Comparison of ENCODE assay signal across 16 cellular contexts in the genomic region with DNA sequence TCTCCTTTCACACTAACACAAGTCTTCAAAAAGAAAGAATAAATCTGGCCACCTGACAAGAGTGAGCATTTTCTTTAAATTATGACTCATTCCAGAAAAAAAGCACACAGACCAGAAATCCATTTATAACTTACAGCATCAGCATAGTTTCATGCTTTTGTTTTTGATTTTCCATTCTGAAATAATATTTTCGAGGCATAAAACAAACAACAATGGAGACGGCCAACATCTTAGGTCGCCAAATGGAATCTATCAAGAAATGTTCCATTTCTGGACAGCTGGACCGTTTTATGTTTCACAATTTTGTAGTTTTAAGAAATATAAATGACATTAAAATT.
DNase-seq lines count a peak whose midpoint lies in the region; ATAC-seq and TF ChIP-seq lines count a peak whose summit lies in the region.
"Had no signal": no experiment of that assay in that cellular context is flagged by ENCODE, and none has a peak within 500 bp of the region (broad histone marks: within the 10 kb centered on the region; RNA-seq: fewer than 3 reads in every experiment).

No MANE protein-coding gene starts in this region.

- H3K4me3 ChIP-seq in cardiac fibroblast (replicated peaks in 1 of 2; ENCODE audit: low read depth in 2 of 2, low read length in 2 of 2) (no peak overlapping the region), subcutaneous abdominal adipose tissue (ENCODE audit: low read depth in 1 of 5, low read length in 5 of 5) (no peak overlapping the region)

- no peaks in the 10 kb centered on the region for H3K9me3 ChIP-seq in subcutaneous abdominal adipose tissue (ENCODE audit: control insufficient read depth in 5 of 5, low read length in 5 of 5)

- ATAC-seq in HG02885 (IDR thresholded peaks at IDR 0.05; ENCODE audit: poor library complexity, unreplicated experiment): no peak
- ATAC-seq: HepG2, left lobe of liver had no signal

- DNase-seq in HFFc6 (peak; percentile 7), cardiac fibroblast (ENCODE audit: low read depth in 2 of 2) (peak; percentile 66), iris pigment epithelial cell (ENCODE audit: low read depth) (peak; percentile 53), HuH-7.5 (ENCODE audit: low spot score) (no peak), DMS 273 (lab: John Stamatoyannopoulos, UW; ENCODE audit: unreplicated experiment) (no peak), DMS114 treated with DMSO at 0.1 percent for 48 hours (lab: John Stamatoyannopoulos, UW; ENCODE audit: unreplicated experiment) (no peak)
- DNase-seq: activated CD4-positive, CD25-positive, alpha-beta regulatory T cell treated with anti-CD3 and anti-CD28 coated beads, Interleukin-2, amount 50 U/mL, for 72 hours; CD4-positive, alpha-beta T cell; central memory CD4-positive, alpha-beta T cell; GOT3; NCI-H1694 treated with DMSO at 0.1 percent for 48 hours; stimulated activated naive CD4-positive, alpha-beta T cell treated with Interleukin-2 at 50 U/mL for 16 hours had no signal

- H3K4me1 Mint-ChIP-seq in HFFc6 (ENCODE audit: low read depth): peaks cover 38% of the 10 kb centered on the region

- H3K27me3 ChIP-seq in subcutaneous abdominal adipose tissue (ENCODE audit: control insufficient read depth in 5 of 5, insufficient read depth in 4 of 5, low read length in 5 of 5): no peaks in the 10 kb centered on the region

- peaks cover 0 to 3% (median 0%) of the 10 kb centered on the region in 5 donors for H3K36me3 ChIP-seq in subcutaneous abdominal adipose tissue (ENCODE audit: control insufficient read depth in 5 of 5, insufficient read depth in 5 of 5, low read length in 5 of 5)

- no peak for TF ChIP-seq CTCF in HFFc6 (IDR thresholded peaks at IDR 0.05)
- TF ChIP-seq CTCF in cardiac fibroblast (IDR thresholded peaks at IDR 0.05; ENCODE audit: low read depth, low read length): no peak

- peaks cover 3 to 25% (median 9%) of the 10 kb centered on the region in 5 donors for H3K4me1 ChIP-seq in subcutaneous abdominal adipose tissue (ENCODE audit: control insufficient read depth in 5 of 5, insufficient read depth in 5 of 5, low read length in 5 of 5)

- H3K27ac ChIP-seq in subcutaneous abdominal adipose tissue (ENCODE audit: low read depth, low read length): peak overlapping the region; percentile 52

- H3K9me3 Mint-ChIP-seq in HFFc6: no peaks in the 10 kb centered on the region
- H3K9me3 Mint-ChIP-seq: CD4-positive, alpha-beta T cell had no signal

- H3K9ac ChIP-seq in subcutaneous abdominal adipose tissue (ENCODE audit: low read length in 5 of 5): no peak overlapping the region

- H3K27me3 Mint-ChIP-seq in HFFc6 (ENCODE audit: insufficient read depth): no peaks in the 10 kb centered on the region
- H3K27me3 Mint-ChIP-seq: CD4-positive, alpha-beta T cell had no signal

- H3K27ac Mint-ChIP-seq in HFFc6: no peak overlapping the region
- H3K27ac Mint-ChIP-seq: CD4-positive, alpha-beta T cell had no signal

- no peak overlapping the region for H3K4me3 Mint-ChIP-seq in HFFc6
- H3K4me3 Mint-ChIP-seq: CD4-positive, alpha-beta T cell had no signal

- H3K36me3 Mint-ChIP-seq in HFFc6 (ENCODE audit: low read depth): peaks cover 20% of the 10 kb centered on the region

Comparison
In these comparisons a context has a peak if more than half of its experiments do, and no peak if none do; other contexts are left out.
1. DNase-seq: peak in HFFc6 (single experiment), cardiac fibroblast (2 of 2) and iris pigment epithelial cell (single experiment); none in HuH-7.5 (single experiment), DMS 273 (single experiment) and DMS114 treated with DMSO at 0.1 percent for 48 hours (single experiment).